8 cellular contexts compared by ENCODE assay signal in genomic region chr18:72762505-72763122, GRCh38.
DNase-seq lines count a peak whose midpoint lies in the region; ATAC-seq and TF ChIP-seq lines count a peak whose summit lies in the region.

No MANE protein-coding gene starts in this region.

- TF ChIP-seq CTCF in OCI-LY1 (IDR thresholded peaks at IDR 0.05; ENCODE audit: low read length) (peak; percentile 79), dorsolateral prefrontal cortex (IDR thresholded peaks at IDR 0.05 in 54 of 56, conservative IDR thresholded peaks at IDR 0.05 in 2 of 56; ENCODE audit: low read depth in 1 of 56, partially characterized antibody in 56 of 56) (peak; percentile 61 to 94 (median 86)), mucosa of descending colon (IDR thresholded peaks at IDR 0.05) (peak; percentile 32)

- H3K9me3 ChIP-seq in OCI-LY1 (ENCODE audit: low read length) (no peaks in the 10 kb centered on the region), mucosa of descending colon (no peaks in the 10 kb centered on the region)

- peak; percentile 82 for ATAC-seq in GM21447 (IDR thresholded peaks at IDR 0.05; ENCODE audit: unreplicated experiment)
- ATAC-seq in mucosa of descending colon = no peak

- no peak overlapping the region for H3K4me2 ChIP-seq in OCI-LY1 (ENCODE audit: low read length)

- no peaks in the 10 kb centered on the region for H3F3A ChIP-seq in OCI-LY1 (ENCODE audit: insufficient read depth, low read length)

- peak; percentile 56 for DNase-seq in ELR (ENCODE audit: low read depth)
- peak; percentile 60 for DNase-seq in Jurkat, Clone E6-1 (ENCODE audit: low read depth, low spot score)
- DNase-seq in dorsolateral prefrontal cortex = no peak
- peak in 1 of 3 donors; percentile 6 for DNase-seq in mucosa of descending colon
- DNase-seq in GM19240 (ENCODE audit: insufficient read length, low spot score) = no peak
- no peak for DNase-seq in GOT3 (lab: John Stamatoyannopoulos, UW)

- H3K27ac ChIP-seq in OCI-LY1 (ENCODE audit: low read depth, low read length, poor library complexity, severe bottlenecking) = no peak overlapping the region
- H3K27ac ChIP-seq in dorsolateral prefrontal cortex = no peak overlapping the region

- no peaks in the 10 kb centered on the region for H3K36me3 ChIP-seq in OCI-LY1 (ENCODE audit: insufficient read depth, low read length)
- no peaks in the 10 kb centered on the region for H3K36me3 ChIP-seq in mucosa of descending colon (ENCODE audit: low read depth)

- H3K9me2 ChIP-seq in OCI-LY1 (ENCODE audit: low read depth, low read length) = no peaks in the 10 kb centered on the region

- H4K20me1 ChIP-seq in OCI-LY1 (ENCODE audit: insufficient read depth, low read length) = no peaks in the 10 kb centered on the region

- no peaks in the 10 kb centered on the region for H3K79me2 ChIP-seq in OCI-LY1 (ENCODE audit: insufficient read depth, low read length)

- H3K27me3 ChIP-seq in OCI-LY1 (ENCODE audit: insufficient read depth, low read length) (no peaks in the 10 kb centered on the region), dorsolateral prefrontal cortex (no peaks in the 10 kb centered on the region)

- no peak overlapping the region for H3K9ac ChIP-seq in OCI-LY1 (ENCODE audit: low read length)

- no peak overlapping the region for H2AFZ ChIP-seq in OCI-LY1 (ENCODE audit: low read length)

- no peaks in the 10 kb centered on the region for H3K4me1 ChIP-seq in OCI-LY1 (ENCODE audit: insufficient read depth, low read length, severe bottlenecking)
- no peaks in the 10 kb centered on the region for H3K4me1 ChIP-seq in mucosa of descending colon (ENCODE audit: low read depth)

- intact Hi-C loops in dorsolateral prefrontal cortex (cut with DNase I) (loop anchor here (5.0 to 10.0 kb wide), 3 partner anchors 1080 to 1350 kb away; no protein-coding TSS in a partner anchor), mucosa of descending colon (cut with DNase I, micrococcal nuclease) (loop anchor here in 1 of 2 donors (5.0 kb wide), 1 partner anchor 1080 kb away; no protein-coding TSS in a partner anchor)

- no peak overlapping the region for H3K4me3 ChIP-seq in Jurkat, Clone E6-1 (ENCODE audit: low read length)
- H3K4me3 ChIP-seq in OCI-LY1 (ENCODE audit: low read depth, low read length, poor library complexity, severe bottlenecking) (no peak overlapping the region), dorsolateral prefrontal cortex (no peak overlapping the region), mucosa of descending colon (no peak overlapping the region)

Comparison
In these comparisons a context has a peak if more than half of its experiments do, and no peak if none do; other contexts are left out.
1. DNase-seq: peak in ELR (single experiment) and Jurkat, Clone E6-1 (single experiment); none in dorsolateral prefrontal cortex (0 of 10), GM19240 (single experiment) and GOT3 (single experiment).
2. CTCF ChIP-seq: peak in every context shown above with its lines; median percentile 86 in dorsolateral prefrontal cortex; 79 in OCI-LY1; 32 in mucosa of descending colon.